12 cellular contexts compared by ENCODE assay signal in genomic region chr21:16455978-16456377, GRCh38.
DNase-seq lines count a peak whose midpoint lies in the region; ATAC-seq and TF ChIP-seq lines count a peak whose summit lies in the region.
"Had no signal": no experiment of that assay in that cellular context is flagged by ENCODE, and none has a peak within 500 bp of the region (broad histone marks: within the 10 kb centered on the region; RNA-seq: fewer than 3 reads in every experiment).

No MANE protein-coding gene starts in this region.

- TF ChIP-seq CTCF in psoas muscle (IDR thresholded peaks at IDR 0.05) (no peak), GM20000 (IDR thresholded peaks at IDR 0.05; ENCODE audit: extremely low read depth, missing control alignments) (no peak)

- no peaks in the 10 kb centered on the region for H3K27me3 ChIP-seq in psoas muscle (ENCODE audit: insufficient read depth in 3 of 3, low read length in 2 of 3)
- H3K27me3 ChIP-seq: BLaER1, stomach had no signal

- 18 to 29% (median 20%) methylated on average over 5 of the region's 5 CpGs for WGBS in psoas muscle, 3 donors

- H3K9me3 ChIP-seq in SK-N-MC (ENCODE audit: low read depth, low read length) (0 out of 2 replicates have a peak, but pooled peaks cover 4% of the 10 kb centered on the region), psoas muscle (no peaks in the 10 kb centered on the region)
- H3K9me3 ChIP-seq: BLaER1, stomach had no signal

- intact Hi-C loops in left ventricle myocardium superior (cut with micrococcal nuclease) (loop anchor here (5.0 kb wide), 1 partner anchor 34 kb away; no protein-coding TSS in a partner anchor), psoas muscle (cut with DNase I) (no loop called here)

- peaks cover 40% of the 10 kb centered on the region for H3K4me1 ChIP-seq in psoas muscle
- H3K4me1 ChIP-seq: BLaER1 had no signal

- ATAC-seq in left ventricle myocardium superior (peak; percentile 33), psoas muscle (peak; percentile 36 to 69 (median 60)), GM19351 (IDR thresholded peaks at IDR 0.05; ENCODE audit: unreplicated experiment) (no peak), GM21390 (IDR thresholded peaks at IDR 0.05; ENCODE audit: unreplicated experiment) (no peak), HG02884 (IDR thresholded peaks at IDR 0.05; ENCODE audit: unreplicated experiment) (no peak)

- H3K4me3 ChIP-seq in SK-N-MC (peak overlapping the region; percentile 78), psoas muscle (no peak overlapping the region)
- H3K4me3 ChIP-seq: BLaER1, stomach had no signal

- peak overlapping the region; percentile 64 for H3K9ac ChIP-seq in SK-N-MC (ENCODE audit: insufficient read length)
- H3K9ac ChIP-seq: BLaER1 had no signal

- DNase-seq in LHCN-M2 (ENCODE audit: low read depth) (peak; percentile 59), SK-N-MC (ENCODE audit: low read depth, low spot score) (peak; percentile 50), left ventricle myocardium superior (no peak), psoas muscle (no peak), GM20000 (ENCODE audit: low spot score) (no peak)
- DNase-seq: activated naive CD8-positive, alpha-beta T cell treated with anti-CD3 and anti-CD28 coated beads for 36 hours; NCI-H510A treated with DMSO at 0.1 percent for 48 hours; stomach had no signal

- H3K36me3 ChIP-seq in SK-N-MC (ENCODE audit: insufficient read depth, low read length) = no peaks in the 10 kb centered on the region; the same call in 1 of the 2 replicates
- no peaks in the 10 kb centered on the region for H3K36me3 ChIP-seq in psoas muscle (ENCODE audit: insufficient read depth in 1 of 2, low read depth in 1 of 2)
- H3K36me3 ChIP-seq: BLaER1, stomach had no signal

- H3K27ac ChIP-seq in SK-N-MC (peak overlapping the region; percentile 94), psoas muscle (peak overlapping the region; percentile 5)
- H3K27ac ChIP-seq: BLaER1, stomach had no signal

Comparison
In these comparisons a context has a peak if more than half of its experiments do, and no peak if none do; other contexts are left out.
1. DNase-seq: peak in LHCN-M2 (single experiment) and SK-N-MC (single experiment); none in left ventricle myocardium superior (single experiment), psoas muscle (0 of 2) and GM20000 (single experiment).
2. ATAC-seq: peak in left ventricle myocardium superior (single experiment) and psoas muscle (4 of 4); none in GM19351 (single experiment), GM21390 (single experiment) and HG02884 (single experiment).